In genomic region chr7:63030061-63030460, GRCh38 we compare ENCODE assay signal across 29 cellular contexts.
"Had no signal": no experiment of that assay in that cellular context is flagged by ENCODE, and none has a peak within 500 bp of the region (broad histone marks: within the 10 kb centered on the region; RNA-seq: fewer than 3 reads in every experiment).

No MANE protein-coding gene starts in this region.

- H3K36me3 Mint-ChIP-seq: activated CD4-positive, alpha-beta memory T cell treated with anti-CD3 and anti-CD28 coated beads for 36 hours; activated naive CD4-positive, alpha-beta T cell treated with anti-CD3 and anti-CD28 coated beads, Interleukin-2, amount 10 ng/mL, durations not matched to agents 7 days and 5 days; activated naive CD8-positive, alpha-beta T cell had no signal

- DNase-seq: activated CD4-positive, alpha-beta memory T cell treated with anti-CD3 and anti-CD28 coated beads for 36 hours; activated CD4-positive, alpha-beta T cell treated with anti-CD3 and anti-CD28 coated beads for 36 hours; activated CD4-positive, alpha-beta T cell treated with anti-CD3 and anti-CD28 coated beads, Interleukin-2, amount 10 ng/mL, durations not matched to agents 24 days and 14 days; activated CD4-positive, CD25-positive, alpha-beta regulatory T cell; activated CD4-positive, CD25-positive, alpha-beta regulatory T cell treated with anti-CD3 and anti-CD28 coated beads, Interleukin-2, amount 50 U/mL, for 72 hours; activated CD8-positive, alpha-beta memory T cell treated with anti-CD3 and anti-CD28 coated beads, Interleukin-2, amount 50 U/mL, for 48 hours; activated CD8-positive, alpha-beta T cell treated with anti-CD3 and anti-CD28 coated beads, Interleukin-2, amount 10 ng/mL, durations not matched to agents 7 days and 5 days; activated gamma-delta T cell; activated naive CD4-positive, alpha-beta T cell; activated naive CD4-positive, alpha-beta T cell treated with anti-CD3 and anti-CD28 coated beads, Interleukin-2, amount 10 ng/mL, durations not matched to agents 7 days and 5 days; activated T-cell treated with anti-CD3 and anti-CD28 coated beads for 4 hours; activated T-cell treated with anti-CD3 and anti-CD28 coated beads, Interleukin-2, amount 50 U/mL, for 24 hours; activated T-cell treated with anti-CD3 and anti-CD28 coated beads, Interleukin-2, amount 50 U/mL, for 72 hours; amniotic stem cell; anterior cingulate cortex; brain microvascular endothelial cell; caudate nucleus; colonic mucosa; effector CD8-positive, alpha-beta T cell; esophagus squamous epithelium; foreskin melanocyte; T-helper 2 cell had no signal

- H3K4me1 ChIP-seq: colonic mucosa, esophagus squamous epithelium, gastroesophageal sphincter had no signal

- H3K4me1 Mint-ChIP-seq: activated CD4-positive, alpha-beta T cell treated with anti-CD3 and anti-CD28 coated beads for 36 hours; activated CD4-positive, alpha-beta T cell treated with anti-CD3 and anti-CD28 coated beads, Interleukin-2, amount 10 ng/mL, durations not matched to agents 24 days and 14 days; activated naive CD4-positive, alpha-beta T cell treated with anti-CD3 and anti-CD28 coated beads, Interleukin-2, amount 10 ng/mL, durations not matched to agents 7 days and 5 days had no signal

- H3K27me3 Mint-ChIP-seq: activated CD4-positive, alpha-beta memory T cell treated with anti-CD3 and anti-CD28 coated beads for 36 hours; activated CD4-positive, alpha-beta T cell treated with anti-CD3 and anti-CD28 coated beads for 36 hours; activated CD4-positive, alpha-beta T cell treated with anti-CD3 and anti-CD28 coated beads, Interleukin-2, amount 10 ng/mL, durations not matched to agents 24 days and 14 days; activated naive CD4-positive, alpha-beta T cell treated with anti-CD3 and anti-CD28 coated beads, Interleukin-2, amount 10 ng/mL, durations not matched to agents 7 days and 5 days; activated naive CD8-positive, alpha-beta T cell; activated T-cell treated with anti-CD3 and anti-CD28 coated beads, Interleukin-2, amount 50 U/mL, for 24 hours had no signal

- H3K9me3 ChIP-seq: colonic mucosa had no signal

- FAIRE-seq: astrocyte, bronchial epithelial cell, endometrium, endothelial cell of umbilical vein had no signal

- H3K4me3 ChIP-seq: colonic mucosa, esophagus squamous epithelium, gastroesophageal sphincter had no signal

- H3K27ac ChIP-seq: brain microvascular endothelial cell, colonic mucosa, epithelial cell of prostate, esophagus squamous epithelium, gastroesophageal sphincter had no signal

- H3K27me3 ChIP-seq: brain microvascular endothelial cell, colonic mucosa, esophagus squamous epithelium, gastroesophageal sphincter had no signal

- H3K36me3 ChIP-seq: brain microvascular endothelial cell, colonic mucosa, esophagus squamous epithelium, gastroesophageal sphincter had no signal

- H3K27ac Mint-ChIP-seq: activated CD4-positive, alpha-beta memory T cell treated with anti-CD3 and anti-CD28 coated beads for 36 hours; activated CD4-positive, alpha-beta T cell treated with anti-CD3 and anti-CD28 coated beads for 36 hours; activated CD4-positive, alpha-beta T cell treated with anti-CD3 and anti-CD28 coated beads, Interleukin-2, amount 10 ng/mL, durations not matched to agents 24 days and 14 days; activated CD8-positive, alpha-beta T cell treated with anti-CD3 and anti-CD28 coated beads, Interleukin-2, amount 10 ng/mL, durations not matched to agents 7 days and 5 days; activated naive CD4-positive, alpha-beta T cell treated with anti-CD3 and anti-CD28 coated beads, Interleukin-2, amount 10 ng/mL, durations not matched to agents 7 days and 5 days; activated naive CD8-positive, alpha-beta T cell; activated T-cell treated with anti-CD3 and anti-CD28 coated beads, Interleukin-2, amount 50 U/mL, for 24 hours; activated T-cell treated with anti-CD3 and anti-CD28 coated beads, Interleukin-2, amount 50 U/mL, for 72 hours had no signal

- ATAC-seq: activated CD4-positive, alpha-beta T cell treated with anti-CD3 and anti-CD28 coated beads for 36 hours; activated CD8-positive, alpha-beta T cell treated with anti-CD3 and anti-CD28 coated beads, Interleukin-2, amount 10 ng/mL, durations not matched to agents 7 days and 5 days; activated T-cell treated with anti-CD3 and anti-CD28 coated beads, Interleukin-2, amount 50 U/mL, for 72 hours; gastroesophageal sphincter had no signal

- H3K4me3 Mint-ChIP-seq: activated CD4-positive, alpha-beta memory T cell treated with anti-CD3 and anti-CD28 coated beads for 36 hours; activated CD4-positive, alpha-beta T cell treated with anti-CD3 and anti-CD28 coated beads for 36 hours; activated CD4-positive, alpha-beta T cell treated with anti-CD3 and anti-CD28 coated beads, Interleukin-2, amount 10 ng/mL, durations not matched to agents 24 days and 14 days; activated CD8-positive, alpha-beta T cell treated with anti-CD3 and anti-CD28 coated beads, Interleukin-2, amount 10 ng/mL, durations not matched to agents 7 days and 5 days; activated naive CD4-positive, alpha-beta T cell treated with anti-CD3 and anti-CD28 coated beads, Interleukin-2, amount 10 ng/mL, durations not matched to agents 7 days and 5 days; activated naive CD8-positive, alpha-beta T cell; activated T-cell treated with anti-CD3 and anti-CD28 coated beads, Interleukin-2, amount 50 U/mL, for 24 hours; activated T-cell treated with anti-CD3 and anti-CD28 coated beads, Interleukin-2, amount 50 U/mL, for 72 hours had no signal
